ENCODE assay signal across 20 cellular contexts in genomic region chr1:223878598-223879325, GRCh38.
"Had no signal": no experiment of that assay in that cellular context is flagged by ENCODE, and none has a peak within 500 bp of the region (broad histone marks: within the 10 kb centered on the region; RNA-seq: fewer than 3 reads in every experiment).

No MANE protein-coding gene starts in this region.

- H3K27ac ChIP-seq: dorsolateral prefrontal cortex, lower lobe of right lung, neutrophil, pancreas, right lobe of liver, suprapubic skin, transverse colon, upper lobe of right lung, uterus had no signal

- H3K36me3 ChIP-seq: lower lobe of right lung, neutrophil, pancreas, right lobe of liver, suprapubic skin, transverse colon, upper lobe of right lung, uterus had no signal

- H3K27me3 ChIP-seq: neutrophil, pancreas, right lobe of liver, suprapubic skin, transverse colon, upper lobe of right lung, uterus had no signal

- H3K4me1 ChIP-seq: lower lobe of right lung, pancreas, right lobe of liver, suprapubic skin, transverse colon, upper lobe of right lung, uterus had no signal

- H3K9me3 ChIP-seq: lower lobe of right lung, neutrophil, pancreas, right lobe of liver, suprapubic skin, transverse colon, upper lobe of right lung, uterus had no signal

- DNase-seq: dorsolateral prefrontal cortex; effector CD4-positive, alpha-beta T cell; hypothalamus; immature natural killer cell; islet precursor cell; left ventricle myocardium superior; lower lobe of right lung; naive thymus-derived CD8-positive, alpha-beta T cell; pancreas; right lobe of liver; small intestine; stimulated activated CD4-positive, alpha-beta T cell treated with anti-CD3 and anti-CD28 coated beads, Interleukin-15, amount 100 ng/mL, for 24 hours; stimulated activated CD4-positive, alpha-beta T cell treated with anti-CD3 and anti-CD28 coated beads, Interleukin-2, amount 100 ng/mL, for 48 hours; stimulated activated naive B cell treated with anti-CD40 and anti-IgM and Interleukin-4, amounts not matched to agents 10 μg/mL and 1 μg/mL and 100 μg/mL, for 72 hours; stimulated activated naive CD8-positive, alpha-beta T cell treated with anti-CD3 and anti-CD28 coated beads, Interleukin-15, amount 100 ng/mL, for 72 hours; transverse colon; upper lobe of right lung; uterus had no signal

- ATAC-seq: left ventricle myocardium superior; lower lobe of right lung; naive thymus-derived CD8-positive, alpha-beta T cell; pancreas; right lobe of liver; stimulated activated naive B cell treated with anti-CD40 and anti-IgM and Interleukin-4, amounts not matched to agents 10 μg/mL and 1 μg/mL and 100 μg/mL, for 72 hours; stimulated activated naive CD8-positive, alpha-beta T cell treated with anti-CD3 and anti-CD28 coated beads, Interleukin-15, amount 100 ng/mL, for 72 hours; upper lobe of right lung had no signal

- H3K4me3 ChIP-seq: dorsolateral prefrontal cortex, lower lobe of right lung, pancreas, right lobe of liver, suprapubic skin, transverse colon, upper lobe of right lung, uterus had no signal
